8 cellular contexts compared by ENCODE assay signal in genomic region chr2:41840702-41841551, GRCh38.
DNase-seq lines count a peak whose midpoint lies in the region; ATAC-seq and TF ChIP-seq lines count a peak whose summit lies in the region.

No MANE protein-coding gene starts in this region.

- peak; percentile 98 for TF ChIP-seq CTCF in lung (IDR thresholded peaks at IDR 0.05; ENCODE audit: control extremely low read depth, extremely low read depth)

- H3K9me3 ChIP-seq in CD4-positive, CD25-positive, alpha-beta regulatory T cell (ENCODE audit: control insufficient read depth in 2 of 2, low read length in 2 of 2) = no peaks in the 10 kb centered on the region
- H3K9me3 ChIP-seq in lung (ENCODE audit: control insufficient read depth in 2 of 2, insufficient read depth in 1 of 2, low read length in 1 of 2) = peaks cover 0 to 3% of the 10 kb centered on the region in 2 donors

- 1 to 2% methylated on average over 48 of the region's 48 CpGs for WGBS in lung, 2 donors

- peak; percentile 99 for ATAC-seq in CD4-positive, CD25-positive, alpha-beta regulatory T cell (ENCODE audit: low read depth in 2 of 2)
- ATAC-seq in GM19397 (IDR thresholded peaks at IDR 0.05; ENCODE audit: unreplicated experiment) = peak; percentile 100
- peak; percentile 100 for ATAC-seq in HG03571 (IDR thresholded peaks at IDR 0.05; ENCODE audit: unreplicated experiment)
- peak; percentile 100 for ATAC-seq in activated CD8-positive, alpha-beta T cell treated with anti-CD3 and anti-CD28 coated beads, Interleukin-2, amount 10 ng/mL, durations not matched to agents 7 days and 5 days
- ATAC-seq in lung (ENCODE audit: insufficient read depth, low FRiP score) = peak; percentile 98

- POLR2A ChIA-PET in activated CD8-positive, alpha-beta T cell treated with anti-CD3 and anti-CD28 coated beads, Interleukin-2, amount 10 ng/mL, durations not matched to agents 7 days and 5 days (lab: Charles Lee) = no interaction called here

- peaks cover 0 to 12% (median 2%) of the 10 kb centered on the region in 4 donors for H3K4me1 Mint-ChIP-seq in CD4-positive, CD25-positive, alpha-beta regulatory T cell
- H3K4me1 Mint-ChIP-seq in activated CD8-positive, alpha-beta T cell treated with anti-CD3 and anti-CD28 coated beads, Interleukin-2, amount 10 ng/mL, durations not matched to agents 7 days and 5 days (ENCODE audit: low read depth) = peaks cover 12% of the 10 kb centered on the region

- no peaks in the 10 kb centered on the region for H3K36me3 ChIP-seq in CD4-positive, CD25-positive, alpha-beta regulatory T cell (ENCODE audit: control insufficient read depth, insufficient read depth, low read length)
- no peaks in the 10 kb centered on the region for H3K36me3 ChIP-seq in lung (ENCODE audit: control insufficient read depth in 2 of 2, insufficient read depth in 2 of 2, low read length in 2 of 2)

- peak overlapping the region; percentile 90 to 97 (median 94) for H3K4me3 Mint-ChIP-seq in CD4-positive, CD25-positive, alpha-beta regulatory T cell
- peak overlapping the region; percentile 84 for H3K4me3 Mint-ChIP-seq in activated CD8-positive, alpha-beta T cell treated with anti-CD3 and anti-CD28 coated beads, Interleukin-2, amount 10 ng/mL, durations not matched to agents 7 days and 5 days

- H3K27me3 Mint-ChIP-seq in CD4-positive, CD25-positive, alpha-beta regulatory T cell = peaks cover 10% of the 10 kb centered on the region
- peaks cover 13% of the 10 kb centered on the region for H3K27me3 Mint-ChIP-seq in activated CD8-positive, alpha-beta T cell treated with anti-CD3 and anti-CD28 coated beads, Interleukin-2, amount 10 ng/mL, durations not matched to agents 7 days and 5 days (ENCODE audit: low read depth)

- peaks cover 4% of the 10 kb centered on the region for H3K27me3 ChIP-seq in CD4-positive, CD25-positive, alpha-beta regulatory T cell (ENCODE audit: control insufficient read depth, insufficient read depth, low read length)
- H3K27me3 ChIP-seq in lung (ENCODE audit: control insufficient read depth, insufficient read depth) = no peaks in the 10 kb centered on the region

- H3K4me1 ChIP-seq in CD4-positive, CD25-positive, alpha-beta regulatory T cell (ENCODE audit: control insufficient read depth, insufficient read depth, low read length, poor library complexity, severe bottlenecking) = peaks cover 10% of the 10 kb centered on the region
- no peaks in the 10 kb centered on the region for H3K4me1 ChIP-seq in lung (ENCODE audit: control insufficient read depth in 2 of 2, insufficient read depth in 2 of 2, low read length in 2 of 2)

- CTCF ChIA-PET in activated CD8-positive, alpha-beta T cell treated with anti-CD3 and anti-CD28 coated beads, Interleukin-2, amount 10 ng/mL, durations not matched to agents 7 days and 5 days (lab: Charles Lee) = interaction anchor here (0.8 to 3.9 kb wide), 7 partner anchors 9 to 460 kb away, joined by 3 to 39 read pairs (median 4); no protein-coding TSS in a partner anchor

- H3K27ac Mint-ChIP-seq in CD4-positive, CD25-positive, alpha-beta regulatory T cell = peak overlapping the region; percentile 87 to 97 (median 90)
- H3K27ac Mint-ChIP-seq in activated CD8-positive, alpha-beta T cell treated with anti-CD3 and anti-CD28 coated beads, Interleukin-2, amount 10 ng/mL, durations not matched to agents 7 days and 5 days = peak overlapping the region; percentile 84

- H3K27ac ChIP-seq in CD4-positive, CD25-positive, alpha-beta regulatory T cell (ENCODE audit: insufficient read depth, low read length, poor library complexity, severe bottlenecking) = peak overlapping the region; percentile 80
- H3K27ac ChIP-seq in lung (ENCODE audit: low read depth in 1 of 2, low read length in 1 of 2) = peak overlapping the region; percentile 43 to 72

- DNase-seq in CD4-positive, CD25-positive, alpha-beta regulatory T cell = peak; percentile 94 to 99 (median 97)
- DNase-seq in NCI-H82 (lab: John Stamatoyannopoulos, UW) (peak; percentile 99), lung (ENCODE audit: low spot score) (peak; percentile 97)
- DNase-seq in activated CD8-positive, alpha-beta T cell treated with anti-CD3 and anti-CD28 coated beads, Interleukin-2, amount 10 ng/mL, durations not matched to agents 7 days and 5 days = peak; percentile 99
- DNase-seq in effector CD4-positive, alpha-beta T cell = peak; percentile 95
- DNase-seq in stimulated activated CD4-positive, alpha-beta T cell treated with anti-CD3 and anti-CD28 coated beads, TNF-alpha, amount 100 ng/mL, for 4 hours (ENCODE audit: low read depth in 3 of 3) = peak; percentile 91 to 96 (median 94)

- H3K4me3 ChIP-seq in CD4-positive, CD25-positive, alpha-beta regulatory T cell (ENCODE audit: low read depth, low read length) = peak overlapping the region; percentile 89
- peak overlapping the region; percentile 53 for H3K4me3 ChIP-seq in lung

- no peaks in the 10 kb centered on the region for H3K36me3 Mint-ChIP-seq in CD4-positive, CD25-positive, alpha-beta regulatory T cell
- no peaks in the 10 kb centered on the region for H3K36me3 Mint-ChIP-seq in activated CD8-positive, alpha-beta T cell treated with anti-CD3 and anti-CD28 coated beads, Interleukin-2, amount 10 ng/mL, durations not matched to agents 7 days and 5 days (ENCODE audit: low read depth)

- H3K9me3 Mint-ChIP-seq in CD4-positive, CD25-positive, alpha-beta regulatory T cell = peaks cover 0 to 2% (median 0%) of the 10 kb centered on the region in 7 donors
- no peaks in the 10 kb centered on the region for H3K9me3 Mint-ChIP-seq in activated CD8-positive, alpha-beta T cell treated with anti-CD3 and anti-CD28 coated beads, Interleukin-2, amount 10 ng/mL, durations not matched to agents 7 days and 5 days (ENCODE audit: insufficient read depth)

Comparison
In these comparisons a context has a peak if more than half of its experiments do, and no peak if none do; other contexts are left out.
1. Peak in every context shown above with its lines: DNase-seq, ATAC-seq, H3K4me3 ChIP-seq and H3K27ac ChIP-seq.